ENCODE assay signal across 1 cellular context in the genomic region with DNA sequence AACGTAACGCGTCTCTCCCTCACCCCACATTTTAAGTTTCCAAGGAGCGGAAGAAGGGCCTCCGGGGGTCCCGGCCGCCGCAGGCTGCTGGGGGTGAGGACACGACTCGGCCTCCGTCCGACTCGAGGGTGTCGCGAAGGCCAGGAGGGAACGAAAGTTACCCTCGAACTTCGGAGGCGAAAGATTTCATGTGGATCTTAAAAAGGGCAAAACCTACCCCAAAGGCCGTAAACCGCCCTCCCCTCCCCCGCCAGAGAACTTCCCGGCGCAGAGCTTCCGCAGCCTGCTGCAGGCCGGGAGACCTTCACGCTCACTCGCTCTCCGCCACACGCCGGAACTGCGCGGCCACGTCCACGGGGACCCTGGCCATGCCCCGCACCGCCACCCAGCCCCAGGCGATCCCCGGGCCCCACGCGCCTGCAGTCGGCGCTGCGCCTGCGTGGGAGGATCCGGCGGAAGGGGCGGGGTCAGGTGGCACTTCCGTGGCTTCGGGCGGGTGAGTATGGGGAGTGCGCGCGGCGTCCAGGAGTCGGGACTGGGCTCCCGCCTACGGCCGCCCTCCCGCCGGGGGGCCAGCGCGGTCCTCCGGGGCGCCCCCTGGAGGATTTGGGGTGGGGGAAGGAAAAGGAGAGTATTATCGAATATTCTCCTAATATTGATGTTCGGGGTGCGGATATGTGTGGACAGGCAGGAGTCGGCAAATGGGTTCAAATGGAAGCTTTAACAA.
TF ChIP-seq lines count a peak whose summit lies in the region.

A gene (plus strand): TSS at position 474 of the 727 bp plus-strand sequence. CDS start 19,755 bp downstream, outside the sequence.

TF ChIP-seq in HEK293, 187 proteins besides CTCF, POLR2A, EP300 and RAD21 (continued from another document and continues in another):
- TF ChIP-seq, protein P1, sequence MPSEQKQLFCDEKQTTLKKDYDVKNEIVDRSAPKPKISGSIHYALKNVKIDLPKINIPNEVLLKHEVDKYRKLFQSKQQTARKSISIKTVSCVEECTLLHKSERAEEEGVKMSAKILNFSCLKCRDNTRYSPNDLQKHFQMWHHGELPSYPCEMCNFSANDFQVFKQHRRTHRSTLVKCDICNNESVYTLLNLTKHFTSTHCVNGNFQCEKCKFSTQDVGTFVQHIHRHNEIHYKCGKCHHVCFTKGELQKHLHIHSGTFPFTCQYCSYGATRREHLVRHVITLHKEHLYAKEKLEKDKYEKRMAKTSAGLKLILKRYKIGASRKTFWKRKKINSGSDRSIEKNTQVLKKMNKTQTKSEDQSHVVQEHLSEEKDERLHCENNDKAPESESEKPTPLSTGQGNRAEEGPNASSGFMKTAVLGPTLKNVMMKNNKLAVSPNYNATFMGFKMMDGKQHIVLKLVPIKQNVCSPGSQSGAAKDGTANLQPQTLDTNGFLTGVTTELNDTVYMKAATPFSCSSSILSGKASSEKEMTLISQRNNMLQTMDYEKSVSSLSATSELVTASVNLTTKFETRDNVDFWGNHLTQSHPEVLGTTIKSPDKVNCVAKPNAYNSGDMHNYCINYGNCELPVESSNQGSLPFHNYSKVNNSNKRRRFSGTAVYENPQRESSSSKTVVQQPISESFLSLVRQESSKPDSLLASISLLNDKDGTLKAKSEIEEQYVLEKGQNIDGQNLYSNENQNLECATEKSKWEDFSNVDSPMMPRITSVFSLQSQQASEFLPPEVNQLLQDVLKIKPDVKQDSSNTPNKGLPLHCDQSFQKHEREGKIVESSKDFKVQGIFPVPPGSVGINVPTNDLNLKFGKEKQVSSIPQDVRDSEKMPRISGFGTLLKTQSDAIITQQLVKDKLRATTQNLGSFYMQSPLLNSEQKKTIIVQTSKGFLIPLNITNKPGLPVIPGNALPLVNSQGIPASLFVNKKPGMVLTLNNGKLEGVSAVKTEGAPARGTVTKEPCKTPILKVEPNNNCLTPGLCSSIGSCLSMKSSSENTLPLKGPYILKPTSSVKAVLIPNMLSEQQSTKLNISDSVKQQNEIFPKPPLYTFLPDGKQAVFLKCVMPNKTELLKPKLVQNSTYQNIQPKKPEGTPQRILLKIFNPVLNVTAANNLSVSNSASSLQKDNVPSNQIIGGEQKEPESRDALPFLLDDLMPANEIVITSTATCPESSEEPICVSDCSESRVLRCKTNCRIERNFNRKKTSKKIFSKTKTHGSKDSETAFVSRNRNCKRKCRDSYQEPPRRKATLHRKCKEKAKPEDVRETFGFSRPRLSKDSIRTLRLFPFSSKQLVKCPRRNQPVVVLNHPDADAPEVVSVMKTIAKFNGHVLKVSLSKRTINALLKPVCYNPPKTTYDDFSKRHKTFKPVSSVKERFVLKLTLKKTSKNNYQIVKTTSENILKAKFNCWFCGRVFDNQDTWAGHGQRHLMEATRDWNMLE (tag by site-specific recombination; conservative IDR thresholded peaks at IDR 0.05; ENCODE audit: low read depth) = peak; percentile 57; the same call in 1 of the 2 replicates
- no peak for TF ChIP-seq ZNF350 (tag by site-specific recombination; IDR thresholded peaks at IDR 0.05)
- no peak for TF ChIP-seq ZNF677 (tag by site-specific recombination; IDR thresholded peaks at IDR 0.05)
- no peak for TF ChIP-seq MEIS1 (CRISPR knock-in tag; IDR thresholded peaks at IDR 0.05; ENCODE audit: borderline replicate concordance)
- no peak for TF ChIP-seq ZSCAN23 (tag by site-specific recombination; IDR thresholded peaks at IDR 0.05)
- 0 out of 2 replicates have a peak, but pooled peaks have one; percentile 20 for TF ChIP-seq ZNF561 (tag by site-specific recombination; IDR thresholded peaks at IDR 0.05; ENCODE audit: borderline replicate concordance)
- no peak for TF ChIP-seq ZNF37A (tag by site-specific recombination; IDR thresholded peaks at IDR 0.05)
- peak; percentile 89 for TF ChIP-seq GLIS2 (tag by site-specific recombination; IDR thresholded peaks at IDR 0.05)
- no peak for TF ChIP-seq ZNF707 (tag by site-specific recombination; IDR thresholded peaks at IDR 0.05)
- no peak for TF ChIP-seq ZBTB21 (tag by site-specific recombination; IDR thresholded peaks at IDR 0.05)
- no peak for TF ChIP-seq ZFP41 (tag by site-specific recombination; IDR thresholded peaks at IDR 0.05; ENCODE audit: borderline replicate concordance)
- TF ChIP-seq, protein P2, sequence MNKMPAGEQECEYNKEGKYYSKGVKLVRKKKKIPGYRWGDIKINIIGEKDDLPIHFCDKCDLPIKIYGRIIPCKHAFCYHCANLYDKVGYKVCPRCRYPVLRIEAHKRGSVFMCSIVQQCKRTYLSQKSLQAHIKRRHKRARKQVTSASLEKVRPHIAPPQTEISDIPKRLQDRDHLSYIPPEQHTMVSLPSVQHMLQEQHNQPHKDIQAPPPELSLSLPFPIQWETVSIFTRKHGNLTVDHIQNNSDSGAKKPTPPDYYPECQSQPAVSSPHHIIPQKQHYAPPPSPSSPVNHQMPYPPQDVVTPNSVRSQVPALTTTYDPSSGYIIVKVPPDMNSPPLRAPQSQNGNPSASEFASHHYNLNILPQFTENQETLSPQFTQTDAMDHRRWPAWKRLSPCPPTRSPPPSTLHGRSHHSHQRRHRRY (tag by site-specific recombination; IDR thresholded peaks at IDR 0.05) = no peak
- no peak for TF ChIP-seq ZNF621 (tag by site-specific recombination; IDR thresholded peaks at IDR 0.05)
- no peak; the same call in 1 of the 2 replicates for TF ChIP-seq ZNF843 (tag by site-specific recombination; IDR thresholded peaks at IDR 0.05)
- TF ChIP-seq ZNF501 (tag by site-specific recombination; IDR thresholded peaks at IDR 0.05) = peak; percentile 51; the same call in 1 of the 2 replicates
- TF ChIP-seq SP2 (tag by site-specific recombination; IDR thresholded peaks at IDR 0.05) = peak; percentile 79
- TF ChIP-seq ZNF133 (tag by site-specific recombination; IDR thresholded peaks at IDR 0.05) = no peak
- TF ChIP-seq ZNF776 (tag by site-specific recombination; IDR thresholded peaks at IDR 0.05; ENCODE audit: borderline replicate concordance) = no peak
- TF ChIP-seq ZFP37 (tag by site-specific recombination; IDR thresholded peaks at IDR 0.05) = 0 out of 2 replicates have a peak, but pooled peaks have one; percentile 62
- TF ChIP-seq ZNF792 (tag by site-specific recombination; IDR thresholded peaks at IDR 0.05) = no peak
- TF ChIP-seq, protein P3, sequence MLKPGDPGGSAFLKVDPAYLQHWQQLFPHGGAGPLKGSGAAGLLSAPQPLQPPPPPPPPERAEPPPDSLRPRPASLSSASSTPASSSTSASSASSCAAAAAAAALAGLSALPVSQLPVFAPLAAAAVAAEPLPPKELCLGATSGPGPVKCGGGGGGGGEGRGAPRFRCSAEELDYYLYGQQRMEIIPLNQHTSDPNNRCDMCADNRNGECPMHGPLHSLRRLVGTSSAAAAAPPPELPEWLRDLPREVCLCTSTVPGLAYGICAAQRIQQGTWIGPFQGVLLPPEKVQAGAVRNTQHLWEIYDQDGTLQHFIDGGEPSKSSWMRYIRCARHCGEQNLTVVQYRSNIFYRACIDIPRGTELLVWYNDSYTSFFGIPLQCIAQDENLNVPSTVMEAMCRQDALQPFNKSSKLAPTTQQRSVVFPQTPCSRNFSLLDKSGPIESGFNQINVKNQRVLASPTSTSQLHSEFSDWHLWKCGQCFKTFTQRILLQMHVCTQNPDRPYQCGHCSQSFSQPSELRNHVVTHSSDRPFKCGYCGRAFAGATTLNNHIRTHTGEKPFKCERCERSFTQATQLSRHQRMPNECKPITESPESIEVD (tag by site-specific recombination; IDR thresholded peaks at IDR 0.05) = no peak
- no peak for TF ChIP-seq ZNF777 (tag by site-specific recombination; IDR thresholded peaks at IDR 0.05; ENCODE audit: borderline replicate concordance)
- no peak for TF ChIP-seq ZNF510 (tag by site-specific recombination; IDR thresholded peaks at IDR 0.05; ENCODE audit: insufficient replicate concordance)
- TF ChIP-seq ZNF544 (tag by site-specific recombination; IDR thresholded peaks at IDR 0.05) = no peak
- no peak for TF ChIP-seq ZNF658 (tag by site-specific recombination; IDR thresholded peaks at IDR 0.05)
- TF ChIP-seq RBAK (tag by site-specific recombination; IDR thresholded peaks at IDR 0.05) = no peak
- peak; percentile 77; the same call in 1 of the 2 replicates for TF ChIP-seq ZNF223 (tag by site-specific recombination; IDR thresholded peaks at IDR 0.05)
- TF ChIP-seq, protein P4, sequence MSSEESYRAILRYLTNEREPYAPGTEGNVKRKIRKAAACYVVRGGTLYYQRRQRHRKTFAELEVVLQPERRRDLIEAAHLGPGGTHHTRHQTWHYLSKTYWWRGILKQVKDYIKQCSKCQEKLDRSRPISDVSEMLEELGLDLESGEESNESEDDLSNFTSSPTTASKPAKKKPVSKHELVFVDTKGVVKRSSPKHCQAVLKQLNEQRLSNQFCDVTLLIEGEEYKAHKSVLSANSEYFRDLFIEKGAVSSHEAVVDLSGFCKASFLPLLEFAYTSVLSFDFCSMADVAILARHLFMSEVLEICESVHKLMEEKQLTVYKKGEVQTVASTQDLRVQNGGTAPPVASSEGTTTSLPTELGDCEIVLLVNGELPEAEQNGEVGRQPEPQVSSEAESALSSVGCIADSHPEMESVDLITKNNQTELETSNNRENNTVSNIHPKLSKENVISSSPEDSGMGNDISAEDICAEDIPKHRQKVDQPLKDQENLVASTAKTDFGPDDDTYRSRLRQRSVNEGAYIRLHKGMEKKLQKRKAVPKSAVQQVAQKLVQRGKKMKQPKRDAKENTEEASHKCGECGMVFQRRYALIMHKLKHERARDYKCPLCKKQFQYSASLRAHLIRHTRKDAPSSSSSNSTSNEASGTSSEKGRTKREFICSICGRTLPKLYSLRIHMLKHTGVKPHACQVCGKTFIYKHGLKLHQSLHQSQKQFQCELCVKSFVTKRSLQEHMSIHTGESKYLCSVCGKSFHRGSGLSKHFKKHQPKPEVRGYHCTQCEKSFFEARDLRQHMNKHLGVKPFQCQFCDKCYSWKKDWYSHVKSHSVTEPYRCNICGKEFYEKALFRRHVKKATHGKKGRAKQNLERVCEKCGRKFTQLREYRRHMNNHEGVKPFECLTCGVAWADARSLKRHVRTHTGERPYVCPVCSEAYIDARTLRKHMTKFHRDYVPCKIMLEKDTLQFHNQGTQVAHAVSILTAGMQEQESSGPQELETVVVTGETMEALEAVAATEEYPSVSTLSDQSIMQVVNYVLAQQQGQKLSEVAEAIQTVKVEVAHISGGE (tag by site-specific recombination; conservative IDR thresholded peaks at IDR 0.05; ENCODE audit: low read depth) = peak; percentile 78
- TF ChIP-seq, protein P5, sequence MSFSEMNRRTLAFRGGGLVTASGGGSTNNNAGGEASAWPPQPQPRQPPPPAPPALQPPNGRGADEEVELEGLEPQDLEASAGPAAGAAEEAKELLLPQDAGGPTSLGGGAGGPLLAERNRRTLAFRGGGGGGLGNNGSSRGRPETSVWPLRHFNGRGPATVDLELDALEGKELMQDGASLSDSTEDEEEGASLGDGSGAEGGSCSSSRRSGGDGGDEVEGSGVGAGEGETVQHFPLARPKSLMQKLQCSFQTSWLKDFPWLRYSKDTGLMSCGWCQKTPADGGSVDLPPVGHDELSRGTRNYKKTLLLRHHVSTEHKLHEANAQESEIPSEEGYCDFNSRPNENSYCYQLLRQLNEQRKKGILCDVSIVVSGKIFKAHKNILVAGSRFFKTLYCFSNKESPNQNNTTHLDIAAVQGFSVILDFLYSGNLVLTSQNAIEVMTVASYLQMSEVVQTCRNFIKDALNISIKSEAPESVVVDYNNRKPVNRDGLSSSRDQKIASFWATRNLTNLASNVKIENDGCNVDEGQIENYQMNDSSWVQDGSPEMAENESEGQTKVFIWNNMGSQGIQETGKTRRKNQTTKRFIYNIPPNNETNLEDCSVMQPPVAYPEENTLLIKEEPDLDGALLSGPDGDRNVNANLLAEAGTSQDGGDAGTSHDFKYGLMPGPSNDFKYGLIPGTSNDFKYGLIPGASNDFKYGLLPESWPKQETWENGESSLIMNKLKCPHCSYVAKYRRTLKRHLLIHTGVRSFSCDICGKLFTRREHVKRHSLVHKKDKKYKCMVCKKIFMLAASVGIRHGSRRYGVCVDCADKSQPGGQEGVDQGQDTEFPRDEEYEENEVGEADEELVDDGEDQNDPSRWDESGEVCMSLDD (tag by site-specific recombination; IDR thresholded peaks at IDR 0.05) = no peak
- TF ChIP-seq KLF7 (tag by site-specific recombination; IDR thresholded peaks at IDR 0.05; ENCODE audit: borderline replicate concordance) = no peak
- TF ChIP-seq, protein P6, sequence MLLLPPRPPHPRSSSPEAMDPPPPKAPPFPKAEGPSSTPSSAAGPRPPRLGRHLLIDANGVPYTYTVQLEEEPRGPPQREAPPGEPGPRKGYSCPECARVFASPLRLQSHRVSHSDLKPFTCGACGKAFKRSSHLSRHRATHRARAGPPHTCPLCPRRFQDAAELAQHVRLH (tag by site-specific recombination; IDR thresholded peaks at IDR 0.05) = no peak
- TF ChIP-seq, protein P7, sequence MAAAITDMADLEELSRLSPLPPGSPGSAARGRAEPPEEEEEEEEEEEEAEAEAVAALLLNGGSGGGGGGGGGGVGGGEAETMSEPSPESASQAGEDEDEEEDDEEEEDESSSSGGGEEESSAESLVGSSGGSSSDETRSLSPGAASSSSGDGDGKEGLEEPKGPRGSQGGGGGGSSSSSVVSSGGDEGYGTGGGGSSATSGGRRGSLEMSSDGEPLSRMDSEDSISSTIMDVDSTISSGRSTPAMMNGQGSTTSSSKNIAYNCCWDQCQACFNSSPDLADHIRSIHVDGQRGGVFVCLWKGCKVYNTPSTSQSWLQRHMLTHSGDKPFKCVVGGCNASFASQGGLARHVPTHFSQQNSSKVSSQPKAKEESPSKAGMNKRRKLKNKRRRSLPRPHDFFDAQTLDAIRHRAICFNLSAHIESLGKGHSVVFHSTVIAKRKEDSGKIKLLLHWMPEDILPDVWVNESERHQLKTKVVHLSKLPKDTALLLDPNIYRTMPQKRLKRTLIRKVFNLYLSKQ (tag by site-specific recombination; IDR thresholded peaks at IDR 0.05; ENCODE audit: borderline replicate concordance) = no peak
- no peak for TF ChIP-seq ZNF404 (tag by site-specific recombination; IDR thresholded peaks at IDR 0.05)
- TF ChIP-seq ZBTB20 (tag by site-specific recombination; IDR thresholded peaks at IDR 0.05) = peak; percentile 86
- TF ChIP-seq OVOL3 (tag by site-specific recombination; IDR thresholded peaks at IDR 0.05) = no peak; the same call in 1 of the 2 replicates
- TF ChIP-seq, protein P8, sequence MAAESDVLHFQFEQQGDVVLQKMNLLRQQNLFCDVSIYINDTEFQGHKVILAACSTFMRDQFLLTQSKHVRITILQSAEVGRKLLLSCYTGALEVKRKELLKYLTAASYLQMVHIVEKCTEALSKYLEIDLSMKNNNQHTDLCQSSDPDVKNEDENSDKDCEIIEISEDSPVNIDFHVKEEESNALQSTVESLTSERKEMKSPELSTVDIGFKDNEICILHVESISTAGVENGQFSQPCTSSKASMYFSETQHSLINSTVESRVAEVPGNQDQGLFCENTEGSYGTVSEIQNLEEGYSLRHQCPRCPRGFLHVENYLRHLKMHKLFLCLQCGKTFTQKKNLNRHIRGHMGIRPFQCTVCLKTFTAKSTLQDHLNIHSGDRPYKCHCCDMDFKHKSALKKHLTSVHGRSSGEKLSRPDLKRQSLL (tag by site-specific recombination; IDR thresholded peaks at IDR 0.05) = no peak
- TF ChIP-seq ZNF132 (tag by site-specific recombination; IDR thresholded peaks at IDR 0.05; ENCODE audit: borderline replicate concordance) = no peak
- TF ChIP-seq ZNF10 (tag by site-specific recombination; IDR thresholded peaks at IDR 0.05) = no peak
- TF ChIP-seq GLIS1 (tag by site-specific recombination; IDR thresholded peaks at IDR 0.05) = peak; percentile 76; the same call in 1 of the 2 replicates
- no peak for TF ChIP-seq ZNF24 (tag by site-specific recombination; IDR thresholded peaks at IDR 0.05)
- peak; percentile 79 for TF ChIP-seq EGR2 (tag by site-specific recombination; IDR thresholded peaks at IDR 0.05; ENCODE audit: low read depth)
- TF ChIP-seq ZNF426 (tag by site-specific recombination; IDR thresholded peaks at IDR 0.05) = no peak
- TF ChIP-seq ZNF626 (tag by site-specific recombination; IDR thresholded peaks at IDR 0.05) = no peak
